Comparison of ENCODE assay signal across 20 cellular contexts in the genomic region with DNA sequence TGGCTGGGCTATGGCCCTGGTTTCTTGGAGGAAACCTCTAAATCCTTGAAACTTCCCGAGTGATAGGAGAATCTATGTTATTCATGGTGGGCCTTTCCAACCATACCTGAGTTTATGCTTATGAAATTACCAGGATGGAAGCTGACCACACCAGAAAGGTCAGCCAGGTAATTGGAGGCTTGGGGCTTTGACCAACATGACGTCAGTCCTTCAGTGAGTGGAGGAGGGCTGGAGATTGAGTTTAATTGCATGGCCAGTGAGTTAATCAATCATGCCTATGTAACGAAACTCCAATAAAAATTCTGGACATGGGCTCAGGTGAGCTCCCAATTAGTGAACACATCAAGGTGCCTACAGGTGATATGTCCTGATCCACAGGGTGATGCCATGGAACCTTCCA.
"Had no signal": no experiment of that assay in that cellular context is flagged by ENCODE, and none has a peak within 500 bp of the region (broad histone marks: within the 10 kb centered on the region; RNA-seq: fewer than 3 reads in every experiment).

No MANE protein-coding gene starts in this region.

- H3K4me3 ChIP-seq: coronary artery, lower lobe of right lung, neural progenitor cell, smooth muscle cell, thyroid gland had no signal

- H3K4me3 Mint-ChIP-seq: nephron; neural progenitor cell; stimulated activated naive CD8-positive, alpha-beta T cell treated with anti-CD3 and anti-CD28 coated beads, Interleukin-15, amount 100 ng/mL, for 72 hours had no signal

- H3K4me2 ChIP-seq: neural progenitor cell, smooth muscle cell had no signal

- H3K27me3 Mint-ChIP-seq: stimulated activated naive CD8-positive, alpha-beta T cell treated with anti-CD3 and anti-CD28 coated beads, Interleukin-15, amount 100 ng/mL, for 72 hours had no signal

- H2AFZ ChIP-seq: neural progenitor cell, parathyroid adenoma had no signal

- H3K9ac ChIP-seq: neural progenitor cell, parathyroid adenoma had no signal

- ATAC-seq: left ventricle myocardium superior; lower lobe of right lung; sciatic nerve; stimulated activated naive CD8-positive, alpha-beta T cell treated with anti-CD3 and anti-CD28 coated beads, Interleukin-15, amount 100 ng/mL, for 72 hours had no signal

- H3K27ac Mint-ChIP-seq: neural progenitor cell; progenitor cell of endocrine pancreas; stimulated activated naive CD8-positive, alpha-beta T cell treated with anti-CD3 and anti-CD28 coated beads, Interleukin-15, amount 100 ng/mL, for 72 hours had no signal

- H3K9me3 Mint-ChIP-seq: nephron; neural progenitor cell; stimulated activated naive CD8-positive, alpha-beta T cell treated with anti-CD3 and anti-CD28 coated beads, Interleukin-15, amount 100 ng/mL, for 72 hours had no signal

- DNase-seq: dermis blood vessel endothelial cell; effector memory CD4-positive, alpha-beta T cell; head of caudate nucleus; left ventricle myocardium superior; lower lobe of right lung; stimulated activated CD4-positive, alpha-beta T cell treated with anti-CD3 and anti-CD28 coated beads, Interleukin-12 subunit alpha, Interleukin-12 subunit beta, amount 100 ng/mL, for 4 hours; stimulated activated CD4-positive, alpha-beta T cell treated with anti-CD3 and anti-CD28 coated beads, Interleukin-1b, Interleukin-23, amount 100 ng/mL, for 48 hours; stimulated activated CD4-positive, alpha-beta T cell treated with anti-CD3 and anti-CD28 coated beads, Interleukin-4, amount 100 ng/mL, for 1 hour; stimulated activated CD8-positive, alpha-beta memory T cell treated with anti-CD3 and anti-CD28 coated beads, Interleukin-4, amount 100 ng/mL, for 48 hours; stimulated activated naive CD4-positive, alpha-beta T cell; stimulated activated naive CD8-positive, alpha-beta T cell treated with anti-CD3 and anti-CD28 coated beads, Interleukin-15, amount 100 ng/mL, for 72 hours; thyroid gland; trophoblast cell had no signal

- H3K27me3 ChIP-seq: neural progenitor cell, thyroid gland had no signal

- H3K4me1 ChIP-seq: neural progenitor cell, thyroid gland had no signal

- H3K36me3 ChIP-seq: lower lobe of right lung, neural progenitor cell, thyroid gland had no signal

- H3K79me2 ChIP-seq: parathyroid adenoma had no signal

- H3K9me3 ChIP-seq: lower lobe of right lung, thyroid gland had no signal
